28 cellular contexts compared by ENCODE assay signal in genomic region chr5:78923622-78923970, GRCh38.
"Had no signal": no experiment of that assay in that cellular context is flagged by ENCODE, and none has a peak within 500 bp of the region (broad histone marks: within the 10 kb centered on the region; RNA-seq: fewer than 3 reads in every experiment).

No MANE protein-coding gene starts in this region.

- DNase-seq: activated CD4-positive, CD25-positive, alpha-beta regulatory T cell; activated CD8-positive, alpha-beta memory T cell treated with anti-CD3 and anti-CD28 coated beads, Interleukin-2, amount 50 U/mL, for 4 hours; activated effector memory CD4-positive, alpha-beta T cell treated with anti-CD3 and anti-CD28 coated beads, Interleukin-2, amount 50 U/mL, for 16 hours; activated naive CD4-positive, alpha-beta T cell treated with anti-CD3 and anti-CD28 coated beads, Interleukin-2, amount 10 ng/mL, durations not matched to agents 7 days and 5 days; activated T-cell treated with anti-CD3 and anti-CD28 coated beads, Interleukin-2, amount 50 U/mL, for 1 hour; amniotic stem cell; brain microvascular endothelial cell; dorsolateral prefrontal cortex; effector memory CD4-positive, alpha-beta T cell; erythroblast; head of caudate nucleus; hippocampal formation; left cardiac atrium; left ventricle myocardium superior; retina; stimulated activated CD4-positive, alpha-beta T cell treated with anti-CD3 and anti-CD28 coated beads, Interleukin-12 subunit alpha, Interleukin-12 subunit beta, amount 100 ng/mL, for 4 hours; stimulated activated CD4-positive, alpha-beta T cell treated with anti-CD3 and anti-CD28 coated beads, Interleukin-4, amount 100 ng/mL, for 1 hour; trophoblast cell had no signal

- H3K4me1 Mint-ChIP-seq: activated CD4-positive, alpha-beta T cell treated with anti-CD3 and anti-CD28 coated beads for 36 hours; activated naive CD4-positive, alpha-beta T cell treated with anti-CD3 and anti-CD28 coated beads, Interleukin-2, amount 10 ng/mL, durations not matched to agents 7 days and 5 days had no signal

- H3K27ac ChIP-seq: brain microvascular endothelial cell, coronary artery, dorsolateral prefrontal cortex, pancreas, prostate gland, skin epidermis, thoracic aorta, vagina had no signal

- H3K4me1 ChIP-seq: prostate gland, vagina had no signal

- H3K27me3 Mint-ChIP-seq: activated CD4-positive, alpha-beta T cell treated with anti-CD3 and anti-CD28 coated beads for 36 hours; activated naive CD4-positive, alpha-beta T cell treated with anti-CD3 and anti-CD28 coated beads, Interleukin-2, amount 10 ng/mL, durations not matched to agents 7 days and 5 days; stimulated activated naive CD8-positive, alpha-beta T cell treated with anti-CD3 and anti-CD28 coated beads, Interleukin-15, Interleukin-2, amounts not matched to agents 100 ng/mL and 50 ng/mL, for 24 hours had no signal

- H3K27me3 ChIP-seq: brain microvascular endothelial cell, dorsolateral prefrontal cortex, pancreas, vagina had no signal

- H3K36me3 Mint-ChIP-seq: activated naive CD4-positive, alpha-beta T cell treated with anti-CD3 and anti-CD28 coated beads, Interleukin-2, amount 10 ng/mL, durations not matched to agents 7 days and 5 days had no signal

- H3K9me3 Mint-ChIP-seq: activated naive CD4-positive, alpha-beta T cell treated with anti-CD3 and anti-CD28 coated beads, Interleukin-2, amount 10 ng/mL, durations not matched to agents 7 days and 5 days; activated T-helper 1 cell treated with anti-CD3 and anti-CD28 coated beads, Interleukin-12 subunit alpha, Interleukin-12 subunit beta, Interleukin-2, Interleukin-4 antibody, amounts not matched to agents 30 ng/mL and 10 ng/mL and 1 ng/mL, durations not matched to agents 14 hours and 24 hours and 36 hours; stimulated activated naive CD8-positive, alpha-beta T cell treated with anti-CD3 and anti-CD28 coated beads, Interleukin-15, Interleukin-2, amounts not matched to agents 100 ng/mL and 50 ng/mL, for 24 hours had no signal

- ATAC-seq: left cardiac atrium, left ventricle myocardium superior, sciatic nerve had no signal

- H3K4me3 Mint-ChIP-seq: activated CD4-positive, alpha-beta T cell treated with anti-CD3 and anti-CD28 coated beads for 36 hours; activated naive CD4-positive, alpha-beta T cell treated with anti-CD3 and anti-CD28 coated beads, Interleukin-2, amount 10 ng/mL, durations not matched to agents 7 days and 5 days; activated T-helper 1 cell treated with anti-CD3 and anti-CD28 coated beads, Interleukin-12 subunit alpha, Interleukin-12 subunit beta, Interleukin-2, Interleukin-4 antibody, amounts not matched to agents 30 ng/mL and 10 ng/mL and 1 ng/mL, durations not matched to agents 14 hours and 24 hours and 36 hours; stimulated activated naive CD8-positive, alpha-beta T cell treated with anti-CD3 and anti-CD28 coated beads, Interleukin-15, Interleukin-2, amounts not matched to agents 100 ng/mL and 50 ng/mL, for 24 hours had no signal

- H3K27ac Mint-ChIP-seq: activated CD4-positive, alpha-beta T cell treated with anti-CD3 and anti-CD28 coated beads for 36 hours; activated naive CD4-positive, alpha-beta T cell treated with anti-CD3 and anti-CD28 coated beads, Interleukin-2, amount 10 ng/mL, durations not matched to agents 7 days and 5 days; activated T-helper 1 cell treated with anti-CD3 and anti-CD28 coated beads, Interleukin-12 subunit alpha, Interleukin-12 subunit beta, Interleukin-2, Interleukin-4 antibody, amounts not matched to agents 30 ng/mL and 10 ng/mL and 1 ng/mL, durations not matched to agents 14 hours and 24 hours and 36 hours; stimulated activated naive CD8-positive, alpha-beta T cell treated with anti-CD3 and anti-CD28 coated beads, Interleukin-15, Interleukin-2, amounts not matched to agents 100 ng/mL and 50 ng/mL, for 24 hours had no signal
